ENCODE assay signal across 25 cellular contexts in the genomic region with DNA sequence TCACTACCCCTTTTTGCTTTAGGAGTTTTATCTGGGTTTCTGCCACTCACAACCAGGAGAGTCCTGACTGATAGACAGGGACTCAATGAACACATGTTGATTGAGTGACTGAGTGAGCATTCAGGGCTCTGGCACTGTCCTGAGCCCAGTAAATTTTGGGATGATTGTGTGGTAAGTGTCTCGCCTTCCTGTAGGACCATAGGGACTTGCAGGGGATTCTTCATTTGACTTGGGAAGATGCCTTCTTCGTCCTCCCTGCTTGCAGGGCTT.
"Had no signal": no experiment of that assay in that cellular context is flagged by ENCODE, and none has a peak within 500 bp of the region (broad histone marks: within the 10 kb centered on the region; RNA-seq: fewer than 3 reads in every experiment).

No MANE protein-coding gene starts in this region.

- H3K4me3 Mint-ChIP-seq: activated CD8-positive, alpha-beta memory T cell treated with anti-CD3 and anti-CD28 coated beads, Interleukin-2, amount 10 ng/mL, durations not matched to agents 7 days and 5 days; activated naive CD4-positive, alpha-beta T cell treated with anti-CD3 and anti-CD28 coated beads, Interleukin-2, amount 50 U/mL, for 24 hours; activated T-cell treated with anti-CD3 and anti-CD28 coated beads, Interleukin-2, amount 50 U/mL, for 24 hours; activated T-helper 1 cell treated with anti-CD3 and anti-CD28 coated beads, Interleukin-12 subunit alpha, Interleukin-12 subunit beta, Interleukin-2, Interleukin-4 antibody, amounts not matched to agents 30 ng/mL and 10 ng/mL and 1 ng/mL, durations not matched to agents 14 hours and 24 hours and 36 hours; WTC11 had no signal

- H3K36me3 ChIP-seq: breast epithelium, SJSA1 had no signal

- ATAC-seq: activated CD8-positive, alpha-beta memory T cell treated with anti-CD3 and anti-CD28 coated beads, Interleukin-2, amount 10 ng/mL, durations not matched to agents 7 days and 5 days; Panc1; SK-N-SH treated with all-trans-retinoic acid at 6 μM for 48 hours; WTC11 had no signal

- H3K9me3 Mint-ChIP-seq: activated naive CD4-positive, alpha-beta T cell treated with anti-CD3 and anti-CD28 coated beads, Interleukin-2, amount 50 U/mL, for 24 hours; activated T-cell treated with anti-CD3 and anti-CD28 coated beads, Interleukin-2, amount 50 U/mL, for 24 hours; activated T-helper 1 cell treated with anti-CD3 and anti-CD28 coated beads, Interleukin-12 subunit alpha, Interleukin-12 subunit beta, Interleukin-2, Interleukin-4 antibody, amounts not matched to agents 30 ng/mL and 10 ng/mL and 1 ng/mL, durations not matched to agents 14 hours and 24 hours and 36 hours; WTC11 had no signal

- H3K27me3 ChIP-seq: breast epithelium, SJSA1 had no signal

- H3K27ac ChIP-seq: breast epithelium, SJSA1 had no signal

- DNase-seq: activated CD4-positive, alpha-beta T cell treated with anti-CD3 and anti-CD28 coated beads for 48 hours; activated CD4-positive, alpha-beta T cell treated with anti-CD3 and anti-CD28 coated beads, Interleukin-2, amount 50 U/mL, for 48 hours; activated CD4-positive, CD25-positive, alpha-beta regulatory T cell treated with anti-CD3 and anti-CD28 coated beads, Interleukin-2, amount 50 U/mL, for 72 hours; activated CD8-positive, alpha-beta memory T cell treated with anti-CD3 and anti-CD28 coated beads, Interleukin-2, amount 10 ng/mL, durations not matched to agents 7 days and 5 days; activated effector memory CD4-positive, alpha-beta T cell treated with Interleukin-2 at 50 U/mL for 16 hours; activated naive CD4-positive, alpha-beta T cell; activated T-cell treated with anti-CD3 and anti-CD28 coated beads, Interleukin-2, amount 50 U/mL, for 24 hours; aorta; central memory CD4-positive, alpha-beta T cell; KBM-7; NCI-H1048; NCI-H187 treated with DMSO at 0.1 percent for 48 hours; NCI-H226; NCI-H510A; NCI-H526 treated with DMSO at 0.1 percent for 48 hours; RPMI8226; SHP77; SW 1271 had no signal

- H3K9me3 ChIP-seq: breast epithelium, SJSA1 had no signal

- H3K4me3 ChIP-seq: breast epithelium, SJSA1 had no signal

- H3K27me3 Mint-ChIP-seq: activated CD8-positive, alpha-beta memory T cell treated with anti-CD3 and anti-CD28 coated beads, Interleukin-2, amount 10 ng/mL, durations not matched to agents 7 days and 5 days; activated naive CD4-positive, alpha-beta T cell treated with anti-CD3 and anti-CD28 coated beads, Interleukin-2, amount 50 U/mL, for 24 hours; activated T-cell treated with anti-CD3 and anti-CD28 coated beads, Interleukin-2, amount 50 U/mL, for 24 hours had no signal

- H3K4me1 ChIP-seq: breast epithelium had no signal

- H3K27ac Mint-ChIP-seq: activated CD8-positive, alpha-beta memory T cell treated with anti-CD3 and anti-CD28 coated beads, Interleukin-2, amount 10 ng/mL, durations not matched to agents 7 days and 5 days; activated naive CD4-positive, alpha-beta T cell treated with anti-CD3 and anti-CD28 coated beads, Interleukin-2, amount 50 U/mL, for 24 hours; activated T-cell treated with anti-CD3 and anti-CD28 coated beads, Interleukin-2, amount 50 U/mL, for 24 hours; activated T-helper 1 cell treated with anti-CD3 and anti-CD28 coated beads, Interleukin-12 subunit alpha, Interleukin-12 subunit beta, Interleukin-2, Interleukin-4 antibody, amounts not matched to agents 30 ng/mL and 10 ng/mL and 1 ng/mL, durations not matched to agents 14 hours and 24 hours and 36 hours; WTC11 had no signal

- H3K36me3 Mint-ChIP-seq: activated naive CD4-positive, alpha-beta T cell treated with anti-CD3 and anti-CD28 coated beads, Interleukin-2, amount 50 U/mL, for 24 hours; WTC11 had no signal
